ENCODE assay signal across 1 cellular context in the genomic region with DNA sequence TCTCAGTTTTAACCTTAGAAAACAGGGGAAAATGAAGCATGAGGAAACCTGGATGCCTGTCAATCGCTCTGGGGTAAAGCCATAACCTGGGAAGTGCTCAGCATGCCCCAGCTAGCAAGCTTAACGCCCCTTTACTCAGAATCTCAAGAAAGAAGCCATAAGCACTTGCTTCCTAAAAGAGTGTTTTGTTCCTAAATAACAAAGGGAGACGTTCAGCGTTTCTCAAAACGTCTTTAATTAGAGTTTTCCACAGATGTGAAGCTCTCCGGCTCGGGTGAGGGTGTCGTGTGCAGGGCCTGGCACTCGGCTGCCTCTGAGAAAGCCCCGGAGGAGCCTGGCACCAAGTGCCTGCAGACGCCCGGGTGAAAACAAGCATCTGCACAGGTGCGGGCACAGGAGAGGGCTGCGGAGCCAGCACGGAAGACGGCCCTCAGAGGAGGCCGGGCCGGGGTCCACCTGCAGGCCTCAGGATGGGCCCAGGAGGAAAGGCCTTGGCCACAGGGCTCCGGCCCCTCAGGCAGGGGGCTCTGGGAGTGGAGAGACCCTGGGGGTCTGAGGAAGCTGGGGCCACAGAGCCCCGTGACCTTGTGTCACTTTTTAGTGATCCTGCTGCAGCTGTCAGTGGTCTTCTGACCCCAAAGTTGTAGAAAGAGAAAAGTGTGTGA.
TF ChIP-seq lines count a peak whose summit lies in the region.

No MANE protein-coding gene starts in this region.

TF ChIP-seq in HepG2, 621 proteins besides CTCF, POLR2A, EP300 and RAD21:
- TF ChIP-seq, protein P1, sequence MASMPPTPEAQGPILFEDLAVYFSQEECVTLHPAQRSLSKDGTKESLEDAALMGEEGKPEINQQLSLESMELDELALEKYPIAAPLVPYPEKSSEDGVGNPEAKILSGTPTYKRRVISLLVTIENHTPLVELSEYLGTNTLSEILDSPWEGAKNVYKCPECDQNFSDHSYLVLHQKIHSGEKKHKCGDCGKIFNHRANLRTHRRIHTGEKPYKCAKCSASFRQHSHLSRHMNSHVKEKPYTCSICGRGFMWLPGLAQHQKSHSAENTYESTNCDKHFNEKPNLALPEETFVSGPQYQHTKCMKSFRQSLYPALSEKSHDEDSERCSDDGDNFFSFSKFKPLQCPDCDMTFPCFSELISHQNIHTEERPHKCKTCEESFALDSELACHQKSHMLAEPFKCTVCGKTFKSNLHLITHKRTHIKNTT (CRISPR knock-in tag; IDR thresholded peaks at IDR 0.05), result no peak
- TF ChIP-seq, protein P2, sequence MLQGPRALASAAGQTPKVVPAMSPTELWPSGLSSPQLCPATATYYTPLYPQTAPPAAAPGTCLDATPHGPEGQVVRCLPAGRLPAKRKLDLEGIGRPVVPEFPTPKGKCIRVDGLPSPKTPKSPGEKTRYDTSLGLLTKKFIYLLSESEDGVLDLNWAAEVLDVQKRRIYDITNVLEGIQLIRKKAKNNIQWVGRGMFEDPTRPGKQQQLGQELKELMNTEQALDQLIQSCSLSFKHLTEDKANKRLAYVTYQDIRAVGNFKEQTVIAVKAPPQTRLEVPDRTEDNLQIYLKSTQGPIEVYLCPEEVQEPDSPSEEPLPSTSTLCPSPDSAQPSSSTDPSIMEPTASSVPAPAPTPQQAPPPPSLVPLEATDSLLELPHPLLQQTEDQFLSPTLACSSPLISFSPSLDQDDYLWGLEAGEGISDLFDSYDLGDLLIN (CRISPR knock-in tag; IDR thresholded peaks at IDR 0.05; ENCODE audit: borderline replicate concordance), result no peak
- TF ChIP-seq, protein P3, sequence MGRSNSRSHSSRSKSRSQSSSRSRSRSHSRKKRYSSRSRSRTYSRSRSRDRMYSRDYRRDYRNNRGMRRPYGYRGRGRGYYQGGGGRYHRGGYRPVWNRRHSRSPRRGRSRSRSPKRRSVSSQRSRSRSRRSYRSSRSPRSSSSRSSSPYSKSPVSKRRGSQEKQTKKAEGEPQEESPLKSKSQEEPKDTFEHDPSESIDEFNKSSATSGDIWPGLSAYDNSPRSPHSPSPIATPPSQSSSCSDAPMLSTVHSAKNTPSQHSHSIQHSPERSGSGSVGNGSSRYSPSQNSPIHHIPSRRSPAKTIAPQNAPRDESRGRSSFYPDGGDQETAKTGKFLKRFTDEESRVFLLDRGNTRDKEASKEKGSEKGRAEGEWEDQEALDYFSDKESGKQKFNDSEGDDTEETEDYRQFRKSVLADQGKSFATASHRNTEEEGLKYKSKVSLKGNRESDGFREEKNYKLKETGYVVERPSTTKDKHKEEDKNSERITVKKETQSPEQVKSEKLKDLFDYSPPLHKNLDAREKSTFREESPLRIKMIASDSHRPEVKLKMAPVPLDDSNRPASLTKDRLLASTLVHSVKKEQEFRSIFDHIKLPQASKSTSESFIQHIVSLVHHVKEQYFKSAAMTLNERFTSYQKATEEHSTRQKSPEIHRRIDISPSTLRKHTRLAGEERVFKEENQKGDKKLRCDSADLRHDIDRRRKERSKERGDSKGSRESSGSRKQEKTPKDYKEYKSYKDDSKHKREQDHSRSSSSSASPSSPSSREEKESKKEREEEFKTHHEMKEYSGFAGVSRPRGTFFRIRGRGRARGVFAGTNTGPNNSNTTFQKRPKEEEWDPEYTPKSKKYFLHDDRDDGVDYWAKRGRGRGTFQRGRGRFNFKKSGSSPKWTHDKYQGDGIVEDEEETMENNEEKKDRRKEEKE (IDR thresholded peaks at IDR 0.05), result no peak
- TF ChIP-seq SMAD9 (CRISPR knock-in tag; IDR thresholded peaks at IDR 0.05), result no peak
- TF ChIP-seq ZNF180 (CRISPR knock-in tag; IDR thresholded peaks at IDR 0.05; ENCODE audit: borderline replicate concordance, low read depth), result no peak
- no peak for TF ChIP-seq NCOR1 (IDR thresholded peaks at IDR 0.05; ENCODE audit: borderline replicate concordance, low read length)
- no peak for TF ChIP-seq FOXO1 (CRISPR knock-in tag; IDR thresholded peaks at IDR 0.05)
- TF ChIP-seq, protein P4, sequence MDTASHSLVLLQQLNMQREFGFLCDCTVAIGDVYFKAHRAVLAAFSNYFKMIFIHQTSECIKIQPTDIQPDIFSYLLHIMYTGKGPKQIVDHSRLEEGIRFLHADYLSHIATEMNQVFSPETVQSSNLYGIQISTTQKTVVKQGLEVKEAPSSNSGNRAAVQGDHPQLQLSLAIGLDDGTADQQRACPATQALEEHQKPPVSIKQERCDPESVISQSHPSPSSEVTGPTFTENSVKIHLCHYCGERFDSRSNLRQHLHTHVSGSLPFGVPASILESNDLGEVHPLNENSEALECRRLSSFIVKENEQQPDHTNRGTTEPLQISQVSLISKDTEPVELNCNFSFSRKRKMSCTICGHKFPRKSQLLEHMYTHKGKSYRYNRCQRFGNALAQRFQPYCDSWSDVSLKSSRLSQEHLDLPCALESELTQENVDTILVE (CRISPR knock-in tag; IDR thresholded peaks at IDR 0.05), result no peak
- no peak for TF ChIP-seq ZNF121 (CRISPR knock-in tag; IDR thresholded peaks at IDR 0.05)
- no peak for TF ChIP-seq MATR3 (CRISPR knock-in tag; IDR thresholded peaks at IDR 0.05)
- no peak for TF ChIP-seq CREB1 (IDR thresholded peaks at IDR 0.05)
- no peak for TF ChIP-seq CREB1 (CRISPR knock-in tag; IDR thresholded peaks at IDR 0.05)
- TF ChIP-seq ZNF530 (CRISPR knock-in tag; IDR thresholded peaks at IDR 0.05; ENCODE audit: low read depth), result no peak
- no peak for TF ChIP-seq SALL1 (CRISPR knock-in tag; IDR thresholded peaks at IDR 0.05)
- no peak for TF ChIP-seq ZNF292 (CRISPR knock-in tag; IDR thresholded peaks at IDR 0.05; ENCODE audit: borderline replicate concordance, low read depth)
- TF ChIP-seq, protein P5, sequence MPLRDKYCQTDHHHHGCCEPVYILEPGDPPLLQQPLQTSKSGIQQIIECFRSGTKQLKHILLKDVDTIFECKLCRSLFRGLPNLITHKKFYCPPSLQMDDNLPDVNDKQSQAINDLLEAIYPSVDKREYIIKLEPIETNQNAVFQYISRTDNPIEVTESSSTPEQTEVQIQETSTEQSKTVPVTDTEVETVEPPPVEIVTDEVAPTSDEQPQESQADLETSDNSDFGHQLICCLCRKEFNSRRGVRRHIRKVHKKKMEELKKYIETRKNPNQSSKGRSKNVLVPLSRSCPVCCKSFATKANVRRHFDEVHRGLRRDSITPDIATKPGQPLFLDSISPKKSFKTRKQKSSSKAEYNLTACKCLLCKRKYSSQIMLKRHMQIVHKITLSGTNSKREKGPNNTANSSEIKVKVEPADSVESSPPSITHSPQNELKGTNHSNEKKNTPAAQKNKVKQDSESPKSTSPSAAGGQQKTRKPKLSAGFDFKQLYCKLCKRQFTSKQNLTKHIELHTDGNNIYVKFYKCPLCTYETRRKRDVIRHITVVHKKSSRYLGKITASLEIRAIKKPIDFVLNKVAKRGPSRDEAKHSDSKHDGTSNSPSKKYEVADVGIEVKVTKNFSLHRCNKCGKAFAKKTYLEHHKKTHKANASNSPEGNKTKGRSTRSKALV (CRISPR knock-in tag; IDR thresholded peaks at IDR 0.05), result no peak
- TF ChIP-seq GLI4 (CRISPR knock-in tag; IDR thresholded peaks at IDR 0.05; ENCODE audit: borderline replicate concordance), result no peak
